Comparison of ENCODE assay signal across 10 cellular contexts in the genomic region with DNA sequence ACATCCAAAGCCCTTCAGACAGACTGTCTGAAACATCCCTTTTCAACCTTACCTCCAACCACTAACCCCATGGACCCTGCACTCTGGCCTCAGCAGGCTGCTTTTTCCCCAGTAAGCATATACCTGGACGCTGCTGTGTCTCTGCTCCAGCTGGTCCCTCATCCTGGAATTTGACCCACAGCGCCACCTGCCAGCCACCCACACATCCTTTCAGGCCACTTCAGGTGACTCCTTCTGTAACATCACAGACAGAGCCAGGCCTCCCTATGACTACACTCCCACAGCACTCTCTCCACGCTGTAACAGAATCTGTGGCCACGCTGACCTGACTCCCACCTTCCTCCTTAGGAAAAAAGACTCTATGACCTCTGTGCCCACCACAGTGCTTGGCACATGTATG. TPM values are rescaled to one million over a fixed set of nuclear protein-coding genes. Genes with fewer than 3 reads are reported as not detected.
DNase-seq lines count a peak whose midpoint lies in the region; ATAC-seq, FAIRE-seq and TF ChIP-seq lines count a peak whose summit lies in the region.
"Had no signal": no experiment of that assay in that cellular context is flagged by ENCODE, and none has a peak within 500 bp of the region (broad histone marks: within the 10 kb centered on the region; RNA-seq: fewer than 3 reads in every experiment).

No MANE protein-coding gene starts in this region.

- H3K4ac ChIP-seq in H1 (replicated peaks; ENCODE audit: insufficient read length, low read depth, low read length), result no peak overlapping the region

- H3K4me2 ChIP-seq in PC-3 (ENCODE audit: low read length) (peak overlapping the region; percentile 83), H1 (ENCODE audit: insufficient read depth in 1 of 2, low read depth in 2 of 2, low read length in 2 of 2) (no peak overlapping the region), parathyroid adenoma (ENCODE audit: low read length) (no peak overlapping the region)

- 0 out of 2 replicates have a peak overlapping the region, but pooled peaks have one; percentile 1 for H3K4me3 ChIP-seq in PC-3 (ENCODE audit: low read length)
- no peak overlapping the region for H3K4me3 ChIP-seq in H1 (ENCODE audit: extremely low read depth in 1 of 4, insufficient read depth in 2 of 4, low read depth in 3 of 4, low read length in 4 of 4)
- H3K4me3 ChIP-seq in parathyroid adenoma (ENCODE audit: low read depth, low read length), result no peak overlapping the region

- intact Hi-C loops in PC-3 (cut with micrococcal nuclease), result no loop called here

- H3K14ac ChIP-seq in H1 (ENCODE audit: insufficient read length), result no peak overlapping the region

- H3K79me2 ChIP-seq in PC-3 (ENCODE audit: low read length) (peaks cover 82% of the 10 kb centered on the region), H1 (ENCODE audit: control insufficient read depth in 1 of 2, insufficient read depth in 2 of 2, low read length in 2 of 2) (peaks cover 29 to 79% of the 10 kb centered on the region in 2 experiments), parathyroid adenoma (peaks cover 58% of the 10 kb centered on the region)

- no peak overlapping the region for H4K5ac ChIP-seq in H1 (ENCODE audit: insufficient read length, low read depth, low read length)

- DNase-seq in NCI-H187 (lab: John Stamatoyannopoulos, UW) (peak; percentile 11 to 20), NCI-H187 treated with DMSO at 0.1 percent for 48 hours (lab: John Stamatoyannopoulos, UW) (no peak), PC-3 (peak; percentile 49), H1 (ENCODE audit: low read depth in 1 of 2, low spot score in 2 of 2) (peak in 1 of 2 experiments; percentile 82), GF-D8 (lab: John Stamatoyannopoulos, UW) (no peak), KBM-7 (no peak)

- no peak overlapping the region for H4K8ac ChIP-seq in H1 (ENCODE audit: extremely low read depth, insufficient read depth, low read length)

- H3K9me2 ChIP-seq in PC-3 (replicated peaks; ENCODE audit: low read length), result no peaks in the 10 kb centered on the region

- BruUV-seq in PC-3 (replicated peaks; lab: Mats Ljungman, UMichigan), result no TSS peak

- peaks cover 34% of the 10 kb centered on the region for H3K79me1 ChIP-seq in H1 (ENCODE audit: low read depth, low read length)

- H3K4me1 ChIP-seq in PC-3 (ENCODE audit: insufficient read depth, low read length) (peaks cover 37% of the 10 kb centered on the region), H1 (replicated peaks in 1 of 4; ENCODE audit: control insufficient read depth in 3 of 4, insufficient read depth in 4 of 4, low read length in 3 of 4) (peaks cover 4 to 19% (median 15%) of the 10 kb centered on the region in 4 experiments), parathyroid adenoma (peaks cover 15% of the 10 kb centered on the region)

- H3K18ac ChIP-seq in H1 (ENCODE audit: extremely low read depth, low read length), result no peak overlapping the region

- no peak overlapping the region for H2BK5ac ChIP-seq in H1 (ENCODE audit: low read depth, low read length)

- in situ Hi-C loops in KBM-7 (cut with MboI; ENCODE audit: low pct_unique_long_range_greater_than_20kb, low sequenced_read_pairs), result no loop called here

- peak; percentile 61 to 71 for TF ChIP-seq RAD21 in H1 (IDR thresholded peaks at IDR 0.05 in 1 of 2, conservative IDR thresholded peaks at IDR 0.05 in 1 of 2; ENCODE audit: low read depth in 2 of 2, low read length in 2 of 2)

- H3F3A ChIP-seq in PC-3 (ENCODE audit: low read length, unreplicated experiment), result no peaks in the 10 kb centered on the region

- H4K91ac ChIP-seq in H1 (replicated peaks; ENCODE audit: insufficient read length, low read length), result no peak overlapping the region

- H3K36me3 ChIP-seq in PC-3 (ENCODE audit: low read depth, low read length) (peaks cover 18% of the 10 kb centered on the region; the same call in 1 of the 2 replicates), H1 (ENCODE audit: control insufficient read depth in 2 of 4, insufficient read depth in 4 of 4, low read length in 3 of 4) (peaks cover 0 to 7% (median 0%) of the 10 kb centered on the region in 4 experiments; a peak in 3 of 8 replicates), parathyroid adenoma (ENCODE audit: control insufficient read depth, insufficient read depth, low read length) (no peaks in the 10 kb centered on the region)

- no peak overlapping the region for H2BK120ac ChIP-seq in H1 (replicated peaks; ENCODE audit: low read depth, low read length)

- 56% methylated on average over 4 of the region's 4 CpGs; no CpG with 5 or more reads in 1 of the 2 experiments for WGBS in H1 (ENCODE audit: extremely low coverage in 1 of 2, insufficient coverage in 1 of 2, insufficient read length in 1 of 2, insufficient replicate concordance in 2 of 2, low coverage in 1 of 2, low lambda C conversion rate in 2 of 2, missing lambda C conversion rate in 1 of 2), 2 experiments

- no peak overlapping the region for H2BK20ac ChIP-seq in H1 (ENCODE audit: low read length)

- H2BK12ac ChIP-seq in H1 (ENCODE audit: low read depth, low read length), result no peak overlapping the region

- no peaks in the 10 kb centered on the region for H3K27me3 ChIP-seq in PC-3 (ENCODE audit: low read length)
- H3K27me3 ChIP-seq in H1 (replicated peaks in 1 of 4; ENCODE audit: control insufficient read depth in 3 of 4, extremely low read depth in 1 of 4, insufficient read depth in 3 of 4, low read length in 3 of 4), result no peaks in the 10 kb centered on the region
- no peaks in the 10 kb centered on the region for H3K27me3 ChIP-seq in parathyroid adenoma (ENCODE audit: control insufficient read depth, insufficient read depth, low read length)

- H2AK5ac ChIP-seq in H1 (ENCODE audit: low read depth, low read length), result no peak overlapping the region

- H2AFZ ChIP-seq in PC-3 (ENCODE audit: low read length) (no peak overlapping the region), H1 (ENCODE audit: low read length) (no peak overlapping the region), parathyroid adenoma (no peak overlapping the region)

- H3K9me3 ChIP-seq in PC-3 (ENCODE audit: low read length) (no peaks in the 10 kb centered on the region), H1 (ENCODE audit: insufficient read depth in 2 of 2, low read depth in 1 of 2, low read length in 1 of 2) (no peaks in the 10 kb centered on the region), parathyroid adenoma (ENCODE audit: control insufficient read depth, low read length) (no peaks in the 10 kb centered on the region)

- TF ChIP-seq CTCF in PC-3 (conservative IDR thresholded peaks at IDR 0.05; ENCODE audit: low read depth, low read length) (peak; percentile 65), H1 (IDR thresholded peaks at IDR 0.05; ENCODE audit: control extremely low read depth in 1 of 3, insufficient read depth in 1 of 3, low read depth in 1 of 3, low read length in 3 of 3) (peak; percentile 73 to 85 (median 75)), parathyroid adenoma (IDR thresholded peaks at IDR 0.05) (peak; percentile 60)

- H3K23ac ChIP-seq in H1 (ENCODE audit: insufficient read length), result no peak overlapping the region

- H3K27ac ChIP-seq in PC-3 (ENCODE audit: low read length) (peak overlapping the region; percentile 70), H1 (ENCODE audit: low read depth, low read length) (no peak overlapping the region), parathyroid adenoma (no peak overlapping the region)

- no peak for TF ChIP-seq POLR2A in H1 (IDR thresholded peaks at IDR 0.05; ENCODE audit: control extremely low read depth in 1 of 2, low read depth in 2 of 2, low read length in 2 of 2)

- H3K9ac ChIP-seq in PC-3 (ENCODE audit: low read length), result no peak overlapping the region
- H3K9ac ChIP-seq in H1 (replicated peaks in 1 of 4; ENCODE audit: extremely low read depth in 1 of 4, low read depth in 3 of 4, low read length in 3 of 4), result no peak overlapping the region
- H3K9ac ChIP-seq in parathyroid adenoma, result no peak overlapping the region

- ATAC-seq in PC-3 (no peak), HG03432 (IDR thresholded peaks at IDR 0.05; ENCODE audit: unreplicated experiment) (no peak)

- POLR2A ChIA-PET in PC-3 (lab: Charles Lee; ENCODE audit: unreplicated experiment), result no interaction called here
- POLR2A ChIA-PET in H1 (lab: Charles Lee; ENCODE audit: partially characterized antibody), result interaction anchor here (1.1 to 4.9 kb wide), 3 partner anchors 8 to 14 kb away, joined by 6 to 37 read pairs (median 26); no protein-coding TSS in a partner anchor

- H3K23me2 ChIP-seq in H1 (ENCODE audit: low read depth, low read length), result no peaks in the 10 kb centered on the region; the same call in 1 of the 2 replicates

- no peak overlapping the region for H2BK15ac ChIP-seq in H1 (ENCODE audit: low read length)

- no peak for TF ChIP-seq EP300 in H1 (IDR thresholded peaks at IDR 0.05; ENCODE audit: borderline replicate concordance in 1 of 2, low read depth in 2 of 2, low read length in 2 of 2)

- CTCF ChIA-PET in PC-3 (lab: Charles Lee), result interaction anchor here (0.6 to 1.7 kb wide), 2 partner anchors 15 to 32 kb away, joined by 3 to 4 read pairs; no protein-coding TSS in a partner anchor
- CTCF ChIA-PET in H1 (lab: Charles Lee; ENCODE audit: partially characterized antibody), result interaction anchor here (0.7 to 6.4 kb wide), 10 partner anchors 12 to 483 kb away, joined by 3 to 99 read pairs (median 3); a partner anchor contains a TSS

- H4K20me1 ChIP-seq in PC-3 (ENCODE audit: low read length), result peaks cover 66% of the 10 kb centered on the region
- H4K20me1 ChIP-seq in H1 (replicated peaks in 1 of 2; ENCODE audit: control insufficient read depth in 1 of 2, insufficient read depth in 2 of 2, low read length in 2 of 2), result peaks cover 23 to 41% of the 10 kb centered on the region in 2 experiments

- no peak overlapping the region for H3K56ac ChIP-seq in H1 (replicated peaks; ENCODE audit: insufficient read length, low read depth, low read length)

- no peak for FAIRE-seq in H1 (lab: Jason Lieb, UNC)

RNA-seq across cellular contexts. Expression of a gene that starts 3.4 kb away (rescaled TPM):
- 104 and 132 TPM in 2 replicates for total RNA-seq in PC-3 (2014; rRNA removed)
- 77.0 and 83.8 TPM in 2 replicates for total RNA-seq in H1 (2021; fragmentation: NEBNext Ultra II Directional; extraction: Animal tissue kit (Norgen Biotek cat#: 25700))
- 66.8 and 96.1 TPM in 2 replicates for polyA plus RNA-seq in H1 (2011; rRNA removed)
- 68.3 TPM for polyA plus RNA-seq in H1 (2011; cell fraction: cytosol; rRNA removed)
- 76.0 TPM for polyA plus RNA-seq in H1 (2011; cell fraction: nucleus; rRNA removed)
- polyA plus RNA-seq in H1 (2012, experiment 1 of 2), result 63.6 to 73.4 TPM (median 72.7 TPM) in 4 replicates
- polyA plus RNA-seq in H1 (2012, experiment 2 of 2), result 82.2 TPM
- 63.4 TPM for polyA plus RNA-seq in H1 (2013, experiment 1 of 2)
- 63.9 TPM for polyA plus RNA-seq in H1 (2013, experiment 2 of 2)
- 41.2 and 48.6 TPM in 2 replicates for polyA minus RNA-seq in H1 (2011; rRNA and poly(A)+ RNA removed)
- polyA minus RNA-seq in H1 (2011; cell fraction: cytosol; rRNA and poly(A)+ RNA removed), result 56.2 TPM
- 38.8 TPM for polyA minus RNA-seq in H1 (2011; cell fraction: nucleus; rRNA and poly(A)+ RNA removed)

RNA-seq across cellular contexts. Expression of a gene that starts 59.3 kb away (rescaled TPM):
- total RNA-seq in PC-3 (2014; rRNA removed), result not detected in 2 replicates
- not detected in 2 replicates for total RNA-seq in H1 (2021; fragmentation: NEBNext Ultra II Directional; extraction: Animal tissue kit (Norgen Biotek cat#: 25700))
- not detected in 2 replicates for polyA plus RNA-seq in H1 (2011; rRNA removed)
- polyA plus RNA-seq in H1 (2011; cell fraction: cytosol; rRNA removed), result not detected
- polyA plus RNA-seq in H1 (2011; cell fraction: nucleus; rRNA removed), result not detected
- polyA plus RNA-seq in H1 (2012, experiment 1 of 2), result not detected in 4 replicates
- not detected for polyA plus RNA-seq in H1 (2012, experiment 2 of 2)
- polyA plus RNA-seq in H1 (2013, experiment 1 of 2), result not detected
- not detected for polyA plus RNA-seq in H1 (2013, experiment 2 of 2)
- not detected in 2 replicates for polyA minus RNA-seq in H1 (2011; rRNA and poly(A)+ RNA removed)
- polyA minus RNA-seq in H1 (2011; cell fraction: cytosol; rRNA and poly(A)+ RNA removed), result not detected
- not detected for polyA minus RNA-seq in H1 (2011; cell fraction: nucleus; rRNA and poly(A)+ RNA removed)
- total RNA-seq: mononuclear cell, urinary bladder had no signal
- polyA plus RNA-seq: urinary bladder had no signal

Comparison
In these comparisons a context has a peak if more than half of its experiments do, and no peak if none do; other contexts are left out.
1. DNase-seq: peak in NCI-H187 (2 of 2) and PC-3 (single experiment); none in NCI-H187 treated with DMSO at 0.1 percent for 48 hours (single experiment), GF-D8 (single experiment) and KBM-7 (single experiment).
2. Peak in every context shown above with its lines, with median percentiles within 50 percentile points of each other: CTCF ChIP-seq.